In genomic region chr2:215793747-215794595, GRCh38 we compare ENCODE assay signal across 1 cellular context.
A peak's percentile ranks its signal among the peaks of the same experiment; 100 is the strongest.
TF ChIP-seq lines count a peak whose summit lies in the region.

No MANE protein-coding gene starts in this region.

TF ChIP-seq in HepG2, 621 proteins besides CTCF, POLR2A, EP300 and RAD21 (continued from another document and continues in another):
- no peak for TF ChIP-seq BCLAF1 (IDR thresholded peaks at IDR 0.05)
- TF ChIP-seq NFE2 (CRISPR knock-in tag; IDR thresholded peaks at IDR 0.05), result peak; percentile 74
- peak; percentile 26 to 47; a peak in 1 of 4 replicates for TF ChIP-seq HMGXB4 (CRISPR knock-in tag; IDR thresholded peaks at IDR 0.05; ENCODE audit: borderline replicate concordance in 1 of 2, low read depth in 1 of 2)
- no peak for TF ChIP-seq ZBTB40 (IDR thresholded peaks at IDR 0.05)
- TF ChIP-seq ZBTB40 (CRISPR knock-in tag; IDR thresholded peaks at IDR 0.05), result no peak; the same call in 1 of the 2 replicates
- TF ChIP-seq ZFP36L2 (CRISPR knock-in tag; IDR thresholded peaks at IDR 0.05), result no peak
- peak; percentile 85 for TF ChIP-seq NR2C2 (CRISPR knock-in tag; IDR thresholded peaks at IDR 0.05; ENCODE audit: borderline replicate concordance)
- TF ChIP-seq GPBP1L1 (CRISPR knock-in tag; IDR thresholded peaks at IDR 0.05), result no peak
- TF ChIP-seq ZNF672 (CRISPR knock-in tag; IDR thresholded peaks at IDR 0.05), result no peak
- peak; percentile 70; the same call in 1 of the 2 replicates for TF ChIP-seq PRDM10 (CRISPR knock-in tag; IDR thresholded peaks at IDR 0.05; ENCODE audit: low read depth)
- TF ChIP-seq KMT2B (CRISPR knock-in tag; IDR thresholded peaks at IDR 0.05), result peak; percentile 77
- 0 out of 2 replicates have a peak, but pooled peaks have one; percentile 33 for TF ChIP-seq ZFP36L1 (CRISPR knock-in tag; IDR thresholded peaks at IDR 0.05)
- TF ChIP-seq DDIT3 (CRISPR knock-in tag; IDR thresholded peaks at IDR 0.05), result peak; percentile 81; the same call in 1 of the 2 replicates
- TF ChIP-seq SMAD9 (CRISPR knock-in tag; IDR thresholded peaks at IDR 0.05), result no peak
- no peak for TF ChIP-seq ZNF530 (CRISPR knock-in tag; IDR thresholded peaks at IDR 0.05; ENCODE audit: low read depth)
- no peak for TF ChIP-seq ZFP62 (CRISPR knock-in tag; IDR thresholded peaks at IDR 0.05)
- no peak for TF ChIP-seq ZNF547 (CRISPR knock-in tag; IDR thresholded peaks at IDR 0.05)
- TF ChIP-seq TEAD3 (CRISPR knock-in tag; optimal IDR thresholded peaks at IDR 0.05; ENCODE audit: borderline replicate concordance), result peak; percentile 92
- peak; percentile 76; the same call in 1 of the 2 replicates for TF ChIP-seq CCDC6 (CRISPR knock-in tag; IDR thresholded peaks at IDR 0.05)
- TF ChIP-seq ZNF775 (CRISPR knock-in tag; IDR thresholded peaks at IDR 0.05; ENCODE audit: borderline replicate concordance), result no peak
- peak; percentile 68; the same call in 1 of the 2 replicates for TF ChIP-seq ZNF556 (CRISPR knock-in tag; IDR thresholded peaks at IDR 0.05; ENCODE audit: borderline replicate concordance)
- peak; percentile 62 for TF ChIP-seq ZBTB7B (CRISPR knock-in tag; IDR thresholded peaks at IDR 0.05)
- no peak for TF ChIP-seq JDP2 (CRISPR knock-in tag; IDR thresholded peaks at IDR 0.05; ENCODE audit: borderline replicate concordance)
- TF ChIP-seq ZNF570 (CRISPR knock-in tag; IDR thresholded peaks at IDR 0.05; ENCODE audit: borderline replicate concordance), result no peak
- peak; percentile 84; the same call in 1 of the 2 replicates for TF ChIP-seq MXD4 (CRISPR knock-in tag; IDR thresholded peaks at IDR 0.05)
- no peak for TF ChIP-seq SRY (CRISPR knock-in tag; IDR thresholded peaks at IDR 0.05)
- no peak for TF ChIP-seq DZIP1 (CRISPR knock-in tag; IDR thresholded peaks at IDR 0.05)
- 0 out of 2 replicates have a peak, but pooled peaks have one; percentile 78 for TF ChIP-seq SNAPC5 (CRISPR knock-in tag; IDR thresholded peaks at IDR 0.05; ENCODE audit: borderline replicate concordance)
- TF ChIP-seq JUNB (CRISPR knock-in tag; IDR thresholded peaks at IDR 0.05; ENCODE audit: borderline replicate concordance), result peak; percentile 94; the same call in 1 of the 2 replicates
- TF ChIP-seq NBN (conservative IDR thresholded peaks at IDR 0.05), result no peak
- no peak for TF ChIP-seq GABPA (IDR thresholded peaks at IDR 0.05; ENCODE audit: low read depth, low read length)
- peak; percentile 23; the same call in 1 of the 2 replicates for TF ChIP-seq GABPA (CRISPR knock-in tag; IDR thresholded peaks at IDR 0.05; ENCODE audit: low read depth)
- TF ChIP-seq TRAFD1 (CRISPR knock-in tag; IDR thresholded peaks at IDR 0.05; ENCODE audit: borderline replicate concordance), result no peak
